Comparison of ENCODE assay signal across 8 cellular contexts in the genomic region with DNA sequence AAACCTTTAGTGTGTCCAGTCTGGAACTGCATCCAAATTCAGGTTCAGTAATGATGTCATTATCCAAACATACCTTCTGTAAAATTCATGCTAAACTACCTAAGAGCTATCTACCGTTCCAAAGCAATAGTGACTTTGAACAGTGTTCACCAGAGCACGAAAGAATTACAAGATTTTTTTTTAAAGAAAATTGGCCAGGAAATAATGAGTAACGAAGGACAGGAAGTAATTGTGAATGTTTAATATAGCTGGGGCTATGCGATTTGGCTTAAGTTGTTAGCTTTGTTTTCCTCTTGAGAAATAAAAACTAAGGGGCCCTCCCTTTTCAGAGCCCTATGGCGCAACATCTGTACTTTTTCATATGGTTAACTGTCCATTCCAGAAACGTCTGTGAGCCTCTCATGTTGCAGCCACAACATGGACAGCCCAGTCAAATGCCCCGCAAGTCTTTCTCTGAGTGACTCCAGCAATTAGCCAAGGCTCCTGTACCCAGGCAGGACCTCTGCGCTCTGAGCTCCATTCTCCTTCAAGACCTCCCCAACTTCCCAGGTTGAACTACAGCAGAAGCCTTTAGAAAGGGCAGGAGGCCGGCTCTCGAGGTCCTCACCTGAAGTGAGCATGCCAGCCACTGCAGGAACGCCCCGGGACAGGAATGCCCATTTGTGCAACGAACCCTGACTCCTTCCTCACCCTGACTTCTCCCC. TPM values are rescaled to one million over a fixed set of nuclear protein-coding genes. Genes with fewer than 3 reads are reported as not detected.
DNase-seq lines count a peak whose midpoint lies in the region; ATAC-seq and TF ChIP-seq lines count a peak whose summit lies in the region.

No MANE protein-coding gene starts in this region.

- peak overlapping the region; percentile 93 to 98 (median 95) for H3K4me3 Mint-ChIP-seq in naive B cell

- H3K4me3 ChIP-seq in SK-N-MC, result peak overlapping the region; percentile 85

- H3K27ac ChIP-seq in SK-N-MC (no peak overlapping the region), epithelial cell of prostate (peak overlapping the region; percentile 99)

- H3K9me3 ChIP-seq in SK-N-MC (ENCODE audit: low read depth, low read length), result no peaks in the 10 kb centered on the region

- no peak for TF ChIP-seq CTCF in GM13977 (IDR thresholded peaks at IDR 0.05; ENCODE audit: extremely low read depth, insufficient read depth, missing control alignments)

- peaks cover 21 to 35% (median 24%) of the 10 kb centered on the region in 3 donors for H3K4me1 Mint-ChIP-seq in naive B cell

- H3K27ac Mint-ChIP-seq in naive B cell, result peak overlapping the region in 5 of 6 donors; percentile 39 to 85 (median 70)

- H3K9me3 Mint-ChIP-seq in naive B cell, result peaks cover 3 to 8% (median 6%) of the 10 kb centered on the region in 7 donors

- H3K9ac ChIP-seq in SK-N-MC (ENCODE audit: insufficient read length), result peak overlapping the region; percentile 87

- DNase-seq in GM13977 (ENCODE audit: low spot score), result peak; percentile 39
- no peak for DNase-seq in SK-N-MC (ENCODE audit: low read depth, low spot score)
- no peak for DNase-seq in epithelial cell of prostate (ENCODE audit: low read depth, low spot score)
- DNase-seq in naive B cell, result no peak
- no peak for DNase-seq in iPS-NIHi7 (ENCODE audit: extremely low spot score)
- no peak for DNase-seq in NCI-H2227 (lab: John Stamatoyannopoulos, UW; ENCODE audit: unreplicated experiment)
- no peak for DNase-seq in activated effector memory CD4-positive, alpha-beta T cell treated with Interleukin-2 at 50 U/mL for 16 hours

- no peaks in the 10 kb centered on the region for H3K36me3 ChIP-seq in SK-N-MC (ENCODE audit: insufficient read depth, low read length)

- peaks cover 0 to 8% of the 10 kb centered on the region in 2 donors for H3K36me3 Mint-ChIP-seq in naive B cell

- in situ Hi-C loops in GM13977 (cut with MboI; ENCODE audit: low pct_unique_long_range_greater_than_20kb, low sequenced_read_pairs, unreplicated experiment), result no loop called here

- ATAC-seq in HG02938 (IDR thresholded peaks at IDR 0.05; ENCODE audit: unreplicated experiment), result peak; percentile 10
- ATAC-seq in naive B cell (ENCODE audit: low read depth in 2 of 2), result no peak

- H3K27me3 Mint-ChIP-seq in naive B cell, result no peaks in the 10 kb centered on the region

RNA-seq across cellular contexts. Expression of a gene that starts 0.6 kb away (rescaled TPM):
- polyA plus RNA-seq in naive B cell (ENCODE audit: low read depth in 6 of 6), result 1 to 10 TPM in 3 of 6 donors, under 1 TPM in 3; 0.40 to 4.1 (median 0.88) TPM

RNA-seq across cellular contexts. Expression of a gene that starts 37.4 kb away (rescaled TPM):
- polyA plus RNA-seq in naive B cell (ENCODE audit: low read depth in 6 of 6), result 1 to 10 TPM in 1 of 6 donors, under 1 TPM in 3, not detected in 2; 0.44 to 1.4 (median 0.62) TPM
